Comparison of ENCODE assay signal across 18 cellular contexts in genomic region chr15:60353245-60353940, GRCh38. TPM values are rescaled to one million over a fixed set of nuclear protein-coding genes. Genes with fewer than 3 reads are reported as not detected.
DNase-seq lines count a peak whose midpoint lies in the region; ATAC-seq and TF ChIP-seq lines count a peak whose summit lies in the region.
"Had no signal": no experiment of that assay in that cellular context is flagged by ENCODE, and none has a peak within 500 bp of the region (broad histone marks: within the 10 kb centered on the region; RNA-seq: fewer than 3 reads in every experiment).

No MANE protein-coding gene starts in this region.

- BruUV-seq in Caco-2 (replicated peaks; lab: Mats Ljungman, UMichigan), result no TSS peak

- H3K27ac ChIP-seq in mesenchymal stem cell (ENCODE audit: low read length, poor library complexity, severe bottlenecking), result peak overlapping the region; percentile 9

- H3K36me3 Mint-ChIP-seq in Caco-2 (ENCODE audit: insufficient read depth, unreplicated experiment), result peaks cover 98% of the 10 kb centered on the region
- peaks cover 96% of the 10 kb centered on the region for H3K36me3 Mint-ChIP-seq in activated T-helper 17 cell treated with anti-CD3 and anti-CD28 coated beads, Interleukin-2, amount 50 U/mL, for 72 hours (ENCODE audit: low read depth)

- no peaks in the 10 kb centered on the region for H3K27me3 ChIP-seq in Caco-2 (replicated peaks; ENCODE audit: control insufficient read depth, insufficient read depth, low read length)
- H3K27me3 ChIP-seq in mesenchymal stem cell (ENCODE audit: control insufficient read depth in 1 of 2, insufficient read depth in 1 of 2, low read length in 2 of 2), result no peaks in the 10 kb centered on the region

- no peak overlapping the region for H3K9ac ChIP-seq in mesenchymal stem cell (ENCODE audit: low read length)

- no peak overlapping the region for H2BK15ac ChIP-seq in mesenchymal stem cell (ENCODE audit: low read depth, poor library complexity, severe bottlenecking)

- H3K4me3 ChIP-seq in Caco-2 (ENCODE audit: low read depth, low read length), result no peak overlapping the region
- no peak overlapping the region for H3K4me3 ChIP-seq in mesenchymal stem cell (ENCODE audit: insufficient read depth in 1 of 2, low read depth in 1 of 2, low read length in 2 of 2)
- H3K4me3 ChIP-seq: lung had no signal

- no peaks in the 10 kb centered on the region for H3K9me3 Mint-ChIP-seq in Caco-2 (ENCODE audit: unreplicated experiment)
- no peaks in the 10 kb centered on the region for H3K9me3 Mint-ChIP-seq in activated T-helper 17 cell treated with anti-CD3 and anti-CD28 coated beads, Interleukin-2, amount 50 U/mL, for 72 hours
- H3K9me3 Mint-ChIP-seq: activated naive CD4-positive, alpha-beta T cell treated with anti-CD3 and anti-CD28 coated beads, Interleukin-2, amount 50 U/mL, for 24 hours; natural killer cell treated with Interleukin-12 subunit alpha and Interleukin-12 subunit beta and Interleukin-15 and Interleukin-18, amount 100 ng/mL, for 72 hours had no signal

- H3K27me3 Mint-ChIP-seq in Caco-2 (ENCODE audit: insufficient read depth, unreplicated experiment), result no peaks in the 10 kb centered on the region
- H3K27me3 Mint-ChIP-seq in activated T-helper 17 cell treated with anti-CD3 and anti-CD28 coated beads, Interleukin-2, amount 50 U/mL, for 72 hours, result no peaks in the 10 kb centered on the region
- H3K27me3 Mint-ChIP-seq: activated naive CD4-positive, alpha-beta T cell treated with anti-CD3 and anti-CD28 coated beads, Interleukin-2, amount 50 U/mL, for 24 hours; natural killer cell treated with Interleukin-12 subunit alpha and Interleukin-12 subunit beta and Interleukin-15 and Interleukin-18, amount 100 ng/mL, for 72 hours had no signal

- H2BK120ac ChIP-seq in mesenchymal stem cell (ENCODE audit: low read depth, low read length), result no peak overlapping the region

- no peaks in the 10 kb centered on the region for H3K9me3 ChIP-seq in Caco-2
- H3K9me3 ChIP-seq in mesenchymal stem cell (ENCODE audit: control insufficient read depth, low read length), result peaks cover 3% of the 10 kb centered on the region

- no peak for DNase-seq in Caco-2
- DNase-seq in HT1080 (ENCODE audit: low read depth), result peak; percentile 74
- peak; percentile 38 for DNase-seq in mesenchymal stem cell
- no peak for DNase-seq in germinal center (ENCODE audit: low spot score)
- DNase-seq in activated gamma-delta T cell treated with Interleukin-2 at 50 U/mL for 16 hours, result no peak
- DNase-seq in DMS 273 treated with DMSO at 0.1 percent for 48 hours (lab: John Stamatoyannopoulos, UW), result no peak
- DNase-seq: activated CD8-positive, alpha-beta memory T cell treated with anti-CD3 and anti-CD28 coated beads, Interleukin-2, amount 50 U/mL, for 48 hours; DMS79 treated with DMSO at 0.1 percent for 48 hours; retina; substantia nigra; T-helper 2 cell had no signal

- no peak overlapping the region for H3K18ac ChIP-seq in mesenchymal stem cell (ENCODE audit: low read depth in 1 of 2, low read length in 2 of 2)

- no peak overlapping the region for H2BK12ac ChIP-seq in mesenchymal stem cell (ENCODE audit: low read length in 2 of 2)

- no peak overlapping the region for H3K4ac ChIP-seq in mesenchymal stem cell (ENCODE audit: low read depth in 1 of 2, low read length in 2 of 2)

- H4K8ac ChIP-seq in mesenchymal stem cell (ENCODE audit: low read length), result no peak overlapping the region

- no peak overlapping the region for H3K4me2 ChIP-seq in mesenchymal stem cell (ENCODE audit: low read length, poor library complexity, severe bottlenecking)

- no peak overlapping the region for H2BK5ac ChIP-seq in mesenchymal stem cell (ENCODE audit: low read depth, low read length, poor library complexity, severe bottlenecking)

- intact Hi-C loops in Caco-2 (cut with micrococcal nuclease; ENCODE audit: unreplicated experiment), result no loop called here

- POLR2A ChIA-PET in Caco-2 (lab: Charles Lee), result no interaction called here

- H3K4me1 ChIP-seq in Caco-2 (no peaks in the 10 kb centered on the region), mesenchymal stem cell (ENCODE audit: control insufficient read depth, insufficient read depth, low read depth, low read length) (peaks cover 7% of the 10 kb centered on the region)

- H3K27ac Mint-ChIP-seq in Caco-2 (ENCODE audit: unreplicated experiment), result peak overlapping the region; percentile 41
- no peak overlapping the region for H3K27ac Mint-ChIP-seq in activated T-helper 17 cell treated with anti-CD3 and anti-CD28 coated beads, Interleukin-2, amount 50 U/mL, for 72 hours
- H3K27ac Mint-ChIP-seq: activated naive CD4-positive, alpha-beta T cell treated with anti-CD3 and anti-CD28 coated beads, Interleukin-2, amount 50 U/mL, for 24 hours; natural killer cell treated with Interleukin-12 subunit alpha and Interleukin-12 subunit beta and Interleukin-15 and Interleukin-18, amount 100 ng/mL, for 72 hours had no signal

- no peak overlapping the region for H3K4me3 Mint-ChIP-seq in Caco-2 (ENCODE audit: unreplicated experiment)
- no peak overlapping the region for H3K4me3 Mint-ChIP-seq in activated T-helper 17 cell treated with anti-CD3 and anti-CD28 coated beads, Interleukin-2, amount 50 U/mL, for 72 hours
- H3K4me3 Mint-ChIP-seq: activated naive CD4-positive, alpha-beta T cell treated with anti-CD3 and anti-CD28 coated beads, Interleukin-2, amount 50 U/mL, for 24 hours; natural killer cell treated with Interleukin-12 subunit alpha and Interleukin-12 subunit beta and Interleukin-15 and Interleukin-18, amount 100 ng/mL, for 72 hours had no signal

- H3K23ac ChIP-seq in mesenchymal stem cell (ENCODE audit: low read length in 2 of 2), result no peak overlapping the region

- H3K36me3 ChIP-seq in Caco-2 (ENCODE audit: control insufficient read depth, insufficient read depth, low read length), result peaks cover 11% of the 10 kb centered on the region
- H3K36me3 ChIP-seq in mesenchymal stem cell (ENCODE audit: control insufficient read depth in 1 of 2, insufficient read depth in 2 of 2, low read depth in 1 of 2, low read length in 2 of 2), result peaks cover 61 to 92% of the 10 kb centered on the region in 2 experiments

- H4K91ac ChIP-seq in mesenchymal stem cell (ENCODE audit: low read length), result no peak overlapping the region

- no peak overlapping the region for H3K14ac ChIP-seq in mesenchymal stem cell (ENCODE audit: low read length in 2 of 2)

- CTCF ChIA-PET in Caco-2 (lab: Charles Lee), result no interaction called here

- WGBS in mesenchymal stem cell, result 47% methylated on average over 4 of the region's 5 CpGs

- H2AK5ac ChIP-seq in mesenchymal stem cell (ENCODE audit: low read length, severe bottlenecking), result no peak overlapping the region

- H2AFZ ChIP-seq in mesenchymal stem cell (ENCODE audit: low read depth, low read length), result no peak overlapping the region

- no peak for TF ChIP-seq CTCF in Caco-2 (IDR thresholded peaks at IDR 0.05; ENCODE audit: insufficient read depth in 1 of 2, low read depth in 1 of 2, low read length in 1 of 2, severe bottlenecking in 1 of 2, unreplicated experiment in 1 of 2)

- H3K4me1 Mint-ChIP-seq in Caco-2 (ENCODE audit: low read depth, unreplicated experiment), result peaks cover 34% of the 10 kb centered on the region
- peaks cover 13% of the 10 kb centered on the region for H3K4me1 Mint-ChIP-seq in activated T-helper 17 cell treated with anti-CD3 and anti-CD28 coated beads, Interleukin-2, amount 50 U/mL, for 72 hours
- H3K4me1 Mint-ChIP-seq: activated naive CD4-positive, alpha-beta T cell treated with anti-CD3 and anti-CD28 coated beads, Interleukin-2, amount 50 U/mL, for 24 hours had no signal

- ATAC-seq in activated T-helper 17 cell treated with anti-CD3 and anti-CD28 coated beads, Interleukin-2, amount 50 U/mL, for 72 hours (replicated peaks), result peak; percentile 66
- ATAC-seq in GM21786 (IDR thresholded peaks at IDR 0.05; ENCODE audit: unreplicated experiment), result no peak
- ATAC-seq: activated CD4-positive, CD25-positive, alpha-beta regulatory T cell treated with anti-CD3 and anti-CD28 coated beads, Interleukin-2, amount 50 U/mL, for 24 hours; HepG2 had no signal

- no peaks in the 10 kb centered on the region for H3K79me1 ChIP-seq in mesenchymal stem cell (replicated peaks; ENCODE audit: low read length, poor library complexity, severe bottlenecking)

RNA-seq across cellular contexts. Expression of gene ANXA2, which starts 44.4 kb away (rescaled TPM):
- 1,141 and 1,158 TPM in 2 replicates for total RNA-seq in Caco-2 (2022)
- 3,876 and 3,948 TPM in 2 replicates for total RNA-seq in HT1080 (2014; rRNA removed; shearing (Covaris generic))
- 3,764 and 3,966 TPM in 2 replicates for polyA plus RNA-seq in HT1080 (2015; cell fraction: cytosol; rRNA removed)
- polyA plus RNA-seq in HT1080 (2015; cell fraction: nucleus; rRNA removed), result 5,018 and 5,424 TPM in 2 replicates
- 100 to 1,000 TPM; 120 to 420 TPM for total RNA-seq in activated T-helper 17 cell treated with anti-CD3 and anti-CD28 coated beads, Interleukin-2, amount 50 U/mL, for 72 hours
- polyA plus RNA-seq in mesenchymal stem cell (2013, experiment 1 of 2), result 2,051 TPM
- polyA plus RNA-seq in mesenchymal stem cell (2013, experiment 2 of 2), result 2,053 TPM

Comparison
In these comparisons a context has a peak if more than half of its experiments do, and no peak if none do; other contexts are left out.
1. DNase-seq: peak in HT1080 (single experiment) and mesenchymal stem cell (single experiment); none in Caco-2 (0 of 2), germinal center (single experiment), activated gamma-delta T cell treated with Interleukin-2 at 50 U/mL for 16 hours (single experiment) and DMS 273 treated with DMSO at 0.1 percent for 48 hours (single experiment).